ENCODE assay signal across 16 cellular contexts in the genomic region with DNA sequence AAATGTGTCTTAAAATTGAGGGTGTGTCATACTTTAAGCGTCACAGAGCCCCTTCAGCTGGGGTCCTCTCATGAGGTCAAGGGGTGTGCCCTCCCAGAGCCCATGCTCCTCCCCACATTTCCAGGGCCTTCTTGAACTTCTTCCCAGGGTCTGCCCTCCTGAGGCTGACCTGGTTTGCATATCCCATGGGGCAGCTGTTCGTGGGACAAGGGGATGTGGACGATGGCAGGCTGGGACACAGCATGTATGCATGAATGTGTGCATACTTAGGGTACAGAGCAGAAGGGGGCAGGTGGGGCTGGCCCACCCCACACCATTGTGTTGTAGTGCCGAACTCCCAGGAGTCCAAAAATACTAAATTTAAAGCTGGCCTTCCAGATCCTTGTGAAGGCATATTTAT.
"Had no signal": no experiment of that assay in that cellular context is flagged by ENCODE, and none has a peak within 500 bp of the region (broad histone marks: within the 10 kb centered on the region; RNA-seq: fewer than 3 reads in every experiment).

No MANE protein-coding gene starts in this region.

- H3K4me3 ChIP-seq: left ventricle myocardium inferior, right lobe of liver, smooth muscle cell had no signal

- H3K9me3 ChIP-seq: left ventricle myocardium inferior, right lobe of liver had no signal

- ATAC-seq: activated T-cell treated with anti-CD3 and anti-CD28 coated beads, Interleukin-2, amount 50 U/mL, for 4 hours; right lobe of liver had no signal

- H3K4me2 ChIP-seq: smooth muscle cell had no signal

- H3K27ac ChIP-seq: left ventricle myocardium inferior, right lobe of liver had no signal

- DNase-seq: activated CD8-positive, alpha-beta memory T cell treated with anti-CD3 and anti-CD28 coated beads, Interleukin-2, amount 50 U/mL, for 4 hours; activated naive CD4-positive, alpha-beta T cell; activated naive CD8-positive, alpha-beta T cell treated with anti-CD3 and anti-CD28 coated beads, Interleukin-2, amount 10 ng/mL, durations not matched to agents 7 days and 5 days; activated T-cell treated with anti-CD3 and anti-CD28 coated beads, Interleukin-2, amount 50 U/mL, for 4 hours; amniotic stem cell; cortex of kidney; immature natural killer cell; left ventricle myocardium inferior; nucleus accumbens; stimulated activated CD4-positive, alpha-beta T cell treated with anti-CD3 and anti-CD28 coated beads, Interleukin-2, amount 100 ng/mL, for 48 hours; stimulated activated naive CD4-positive, alpha-beta T cell; T-helper 1 cell had no signal

- H3K36me3 ChIP-seq: left ventricle myocardium inferior, right lobe of liver had no signal

- FAIRE-seq: bronchial epithelial cell, TTC549 had no signal

- H3K4me1 ChIP-seq: right lobe of liver had no signal

- H3K27me3 ChIP-seq: right lobe of liver had no signal
